In the genomic region with DNA sequence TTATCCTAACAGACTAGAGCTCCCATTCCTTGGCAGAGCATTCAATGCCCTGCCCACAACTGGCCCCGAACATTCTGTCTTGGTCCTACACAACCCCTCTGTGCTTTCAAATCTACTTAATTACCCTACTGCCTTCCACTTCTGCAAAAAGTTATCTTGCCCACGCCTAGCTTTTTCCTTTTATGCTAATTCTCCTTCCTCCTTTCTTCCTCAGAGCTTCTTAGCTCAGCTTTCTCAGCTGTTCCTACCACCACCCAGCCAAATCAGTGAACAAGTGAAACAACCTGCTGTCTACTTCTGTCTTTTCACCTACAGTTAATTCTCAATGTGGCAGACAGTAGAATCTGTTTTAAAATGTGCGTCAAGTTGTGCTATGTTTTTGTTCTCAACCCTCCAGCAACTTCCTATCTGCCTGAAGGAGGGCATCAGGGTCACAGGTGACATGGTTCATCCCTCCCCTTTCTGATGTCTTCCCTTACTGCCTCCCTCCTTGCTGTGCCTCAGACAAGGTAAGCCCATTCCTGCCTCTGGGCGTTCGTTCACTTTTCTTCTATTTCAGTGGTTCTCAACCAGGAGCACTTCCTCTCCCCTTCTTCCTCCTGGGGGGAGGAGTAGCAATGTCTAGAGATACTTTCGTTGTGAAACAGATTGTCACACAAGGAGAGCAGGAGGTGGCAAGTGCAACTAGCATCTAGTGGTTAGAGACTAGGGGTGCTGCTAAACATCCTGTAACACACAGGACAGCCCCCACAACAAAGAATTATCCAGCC, we compare ENCODE assay signal across 8 cellular contexts. TPM values are rescaled to one million over a fixed set of nuclear protein-coding genes. Genes with fewer than 3 reads are reported as not detected.
DNase-seq lines count a peak whose midpoint lies in the region; ATAC-seq and TF ChIP-seq lines count a peak whose summit lies in the region.

No MANE protein-coding gene starts in this region.

- TF ChIP-seq CTCF in GM12864 (IDR thresholded peaks at IDR 0.05; ENCODE audit: low read depth, low read length, missing control alignments) (peak; percentile 7), nephron progenitor cell (IDR thresholded peaks at IDR 0.05) (no peak)

- intact Hi-C loops in activated T-helper 1 cell treated with anti-CD3 and anti-CD28 coated beads, Interleukin-12 subunit alpha, Interleukin-12 subunit beta, Interleukin-2, Interleukin-4 antibody, amounts not matched to agents 30 ng/mL and 10 ng/mL and 1 ng/mL, durations not matched to agents 14 hours and 24 hours and 36 hours (cut with micrococcal nuclease) = loop anchor here (2.0 to 5.0 kb wide), 4 partner anchors 45 to 761 kb away; no protein-coding TSS in a partner anchor

- peak overlapping the region; percentile 52 for H3K4me3 ChIP-seq in GM12864 (ENCODE audit: low read depth, low read length)

- peaks cover 18% of the 10 kb centered on the region for H3K36me3 Mint-ChIP-seq in activated T-helper 1 cell treated with anti-CD3 and anti-CD28 coated beads, Interleukin-12 subunit alpha, Interleukin-12 subunit beta, Interleukin-2, Interleukin-4 antibody, amounts not matched to agents 30 ng/mL and 10 ng/mL and 1 ng/mL, durations not matched to agents 14 hours and 24 hours and 36 hours (ENCODE audit: low read depth)
- peaks cover 10% of the 10 kb centered on the region for H3K36me3 Mint-ChIP-seq in nephron progenitor cell (ENCODE audit: low read depth)

- ATAC-seq in GM21381 (IDR thresholded peaks at IDR 0.05; ENCODE audit: unreplicated experiment) = peak; percentile 46
- peak; percentile 34 for ATAC-seq in HG03565 (IDR thresholded peaks at IDR 0.05; ENCODE audit: unreplicated experiment)

- H3K4me3 Mint-ChIP-seq in activated T-helper 1 cell treated with anti-CD3 and anti-CD28 coated beads, Interleukin-12 subunit alpha, Interleukin-12 subunit beta, Interleukin-2, Interleukin-4 antibody, amounts not matched to agents 30 ng/mL and 10 ng/mL and 1 ng/mL, durations not matched to agents 14 hours and 24 hours and 36 hours = peak overlapping the region; percentile 82
- H3K4me3 Mint-ChIP-seq in nephron progenitor cell = peak overlapping the region; percentile 94

- peaks cover 55% of the 10 kb centered on the region for H3K4me1 Mint-ChIP-seq in activated T-helper 1 cell treated with anti-CD3 and anti-CD28 coated beads, Interleukin-12 subunit alpha, Interleukin-12 subunit beta, Interleukin-2, Interleukin-4 antibody, amounts not matched to agents 30 ng/mL and 10 ng/mL and 1 ng/mL, durations not matched to agents 14 hours and 24 hours and 36 hours (ENCODE audit: low read depth)
- peaks cover 39% of the 10 kb centered on the region for H3K4me1 Mint-ChIP-seq in nephron progenitor cell

- H3K27me3 Mint-ChIP-seq in activated T-helper 1 cell treated with anti-CD3 and anti-CD28 coated beads, Interleukin-12 subunit alpha, Interleukin-12 subunit beta, Interleukin-2, Interleukin-4 antibody, amounts not matched to agents 30 ng/mL and 10 ng/mL and 1 ng/mL, durations not matched to agents 14 hours and 24 hours and 36 hours (ENCODE audit: insufficient read depth) = no peaks in the 10 kb centered on the region
- peaks cover 14% of the 10 kb centered on the region for H3K27me3 Mint-ChIP-seq in nephron progenitor cell (ENCODE audit: low read depth, poor library complexity)

- peak overlapping the region; percentile 93 for H3K27ac Mint-ChIP-seq in activated T-helper 1 cell treated with anti-CD3 and anti-CD28 coated beads, Interleukin-12 subunit alpha, Interleukin-12 subunit beta, Interleukin-2, Interleukin-4 antibody, amounts not matched to agents 30 ng/mL and 10 ng/mL and 1 ng/mL, durations not matched to agents 14 hours and 24 hours and 36 hours
- H3K27ac Mint-ChIP-seq in nephron progenitor cell = no peak overlapping the region

- H3K9me3 Mint-ChIP-seq in activated T-helper 1 cell treated with anti-CD3 and anti-CD28 coated beads, Interleukin-12 subunit alpha, Interleukin-12 subunit beta, Interleukin-2, Interleukin-4 antibody, amounts not matched to agents 30 ng/mL and 10 ng/mL and 1 ng/mL, durations not matched to agents 14 hours and 24 hours and 36 hours = no peaks in the 10 kb centered on the region
- no peaks in the 10 kb centered on the region for H3K9me3 Mint-ChIP-seq in nephron progenitor cell

- DNase-seq in GM12864 (ENCODE audit: low read depth) = peak; percentile 70
- DNase-seq in activated T-helper 1 cell treated with anti-CD3 and anti-CD28 coated beads, Interleukin-12 subunit alpha, Interleukin-12 subunit beta, Interleukin-2, Interleukin-4 antibody, amounts not matched to agents 30 ng/mL and 10 ng/mL and 1 ng/mL, durations not matched to agents 14 hours and 24 hours and 36 hours (ENCODE audit: low spot score) = peak; percentile 35
- no peak for DNase-seq in nephron progenitor cell
- DNase-seq in NCI-H748 treated with DMSO at 0.1 percent for 48 hours (lab: John Stamatoyannopoulos, UW) = no peak
- no peak for DNase-seq in AG08395 (ENCODE audit: low spot score)
- no peak for DNase-seq in NCI-H2227 treated with DMSO at 0.1 percent for 48 hours (lab: John Stamatoyannopoulos, UW)

RNA-seq across cellular contexts. Expression of a gene that starts 1.3 kb away (rescaled TPM):
- 77.5 and 77.9 TPM in 2 replicates for total RNA-seq in activated T-helper 1 cell treated with anti-CD3 and anti-CD28 coated beads, Interleukin-12 subunit alpha, Interleukin-12 subunit beta, Interleukin-2, Interleukin-4 antibody, amounts not matched to agents 30 ng/mL and 10 ng/mL and 1 ng/mL, durations not matched to agents 14 hours and 24 hours and 36 hours

RNA-seq across cellular contexts. Expression of a gene that starts 53.3 kb away (rescaled TPM):
- total RNA-seq in activated T-helper 1 cell treated with anti-CD3 and anti-CD28 coated beads, Interleukin-12 subunit alpha, Interleukin-12 subunit beta, Interleukin-2, Interleukin-4 antibody, amounts not matched to agents 30 ng/mL and 10 ng/mL and 1 ng/mL, durations not matched to agents 14 hours and 24 hours and 36 hours = 78.9 and 82.5 TPM in 2 replicates

Comparison
In these comparisons a context has a peak if more than half of its experiments do, and no peak if none do; other contexts are left out.
1. DNase-seq: peak in GM12864 (single experiment) and activated T-helper 1 cell treated with anti-CD3 and anti-CD28 coated beads, Interleukin-12 subunit alpha, Interleukin-12 subunit beta, Interleukin-2, Interleukin-4 antibody, amounts not matched to agents 30 ng/mL and 10 ng/mL and 1 ng/mL, durations not matched to agents 14 hours and 24 hours and 36 hours (single experiment); none in nephron progenitor cell (single experiment), NCI-H748 treated with DMSO at 0.1 percent for 48 hours (single experiment), AG08395 (single experiment) and NCI-H2227 treated with DMSO at 0.1 percent for 48 hours (single experiment).